ENCODE assay signal across 23 cellular contexts in genomic region chr7:100577507-100577906, GRCh38. TPM values are rescaled to one million over a fixed set of nuclear protein-coding genes. Genes with fewer than 3 reads are reported as not detected.
DNase-seq lines count a peak whose midpoint lies in the region; ATAC-seq and TF ChIP-seq lines count a peak whose summit lies in the region.
"Had no signal": no experiment of that assay in that cellular context is flagged by ENCODE, and none has a peak within 500 bp of the region (broad histone marks: within the 10 kb centered on the region; RNA-seq: fewer than 3 reads in every experiment).

No MANE protein-coding gene starts in this region.

- H3K4me3 ChIP-seq in heart left ventricle (no peak overlapping the region), HEK293 (ENCODE audit: low read depth, low read length) (no peak overlapping the region), mucosa of descending colon (no peak overlapping the region), upper lobe of right lung (no peak overlapping the region)
- H3K4me3 ChIP-seq: GM23248 had no signal

- no peak for TF ChIP-seq POLR2A in heart left ventricle (IDR thresholded peaks at IDR 0.05)

- intact Hi-C loops in heart left ventricle (cut with DNase I) (no loop called here), left ventricle myocardium superior (cut with micrococcal nuclease) (no loop called here), mucosa of descending colon (cut with DNase I, micrococcal nuclease) (no loop called here), upper lobe of right lung (cut with DNase I) (no loop called here)

- TF ChIP-seq CTCF in heart left ventricle (IDR thresholded peaks at IDR 0.05) (no peak), HEK293 (tag by site-specific recombination; IDR thresholded peaks at IDR 0.05) (no peak), mucosa of descending colon (IDR thresholded peaks at IDR 0.05) (no peak), upper lobe of right lung (IDR thresholded peaks at IDR 0.05) (no peak)

- H3K9me3 ChIP-seq in heart left ventricle (no peaks in the 10 kb centered on the region), HEK293 (ENCODE audit: control insufficient read depth, insufficient read depth, low read depth, low read length) (no peaks in the 10 kb centered on the region), mucosa of descending colon (no peaks in the 10 kb centered on the region), upper lobe of right lung (no peaks in the 10 kb centered on the region)

- POLR2A ChIA-PET in HEK293 (lab: Yijun Ruan, JAX) = interaction anchor here (1.2 kb wide), 2 partner anchors 9 to 95 kb away, joined by 3 to 7 read pairs; partner anchors contain the start of genes FBXO24 and LRCH4

- CTCF ChIA-PET in HEK293 (lab: Yijun Ruan, JAX) = interaction anchor here (0.8 to 0.9 kb wide), 2 partner anchors 11 to 108 kb away, joined by 3 read pairs; no protein-coding TSS in a partner anchor

- DNase-seq in heart left ventricle (peak in 3 of 5 donors; percentile 18 to 48 (median 26)), left ventricle myocardium superior (no peak), mucosa of descending colon (peak in 2 of 3 donors; percentile 22 to 45), upper lobe of right lung (peak; percentile 48), kidney glomerular epithelial cell (lab: John Stamatoyannopoulos, UW) (no peak), NOMO-1 treated with DMSO at 0.1 percent for 48 hours (lab: John Stamatoyannopoulos, UW; ENCODE audit: unreplicated experiment) (no peak)
- DNase-seq: C1 segment of cervical spinal cord; CD4-positive, alpha-beta memory T cell; COR-L47; DMS53; GM23248; HCEC 1CT; Karpas-422; NCI-H1092; NCI-H1417 treated with DMSO at 0.1 percent for 48 hours; NCI-H1694 treated with DMSO at 0.1 percent for 48 hours; NCI-H2081; NCI-H2227 treated with DMSO at 0.1 percent for 48 hours; NCI-H526 treated with DMSO at 0.1 percent for 48 hours; SIG-M5 had no signal

- 86 to 92% (median 91%) methylated on average over 12 to 14 of the region's 14 CpGs for WGBS in heart left ventricle, 4 donors

- H3K36me3 ChIP-seq in heart left ventricle (peaks cover 5 to 89% (median 82%) of the 10 kb centered on the region in 9 donors), HEK293 (ENCODE audit: control insufficient read depth in 2 of 2, insufficient read depth in 1 of 2, low read length in 2 of 2) (peaks cover 6 to 57% of the 10 kb centered on the region in 2 experiments; a peak in 2 of 3 replicates), mucosa of descending colon (ENCODE audit: low read depth) (peaks cover 4% of the 10 kb centered on the region), upper lobe of right lung (peaks cover 84% of the 10 kb centered on the region)

- H3K27me3 ChIP-seq in heart left ventricle (no peaks in the 10 kb centered on the region), upper lobe of right lung (no peaks in the 10 kb centered on the region)

- no peak for ATAC-seq in heart left ventricle
- ATAC-seq in left ventricle myocardium superior = no peak
- no peak for ATAC-seq in mucosa of descending colon
- no peak for ATAC-seq in upper lobe of right lung
- ATAC-seq: Panc1 had no signal

- no peak overlapping the region for H3K27ac ChIP-seq in heart left ventricle
- H3K27ac ChIP-seq in HEK293 (ENCODE audit: extremely low read depth, low read depth, low read length) = no peak overlapping the region
- no peak overlapping the region for H3K27ac ChIP-seq in upper lobe of right lung
- H3K27ac ChIP-seq: GM23248 had no signal

- H3K4me1 ChIP-seq in heart left ventricle = peaks cover 0 to 7% (median 3%) of the 10 kb centered on the region in 12 donors
- no peaks in the 10 kb centered on the region for H3K4me1 ChIP-seq in HEK293 (ENCODE audit: control insufficient read depth, insufficient read depth, low read length)
- H3K4me1 ChIP-seq in mucosa of descending colon (ENCODE audit: low read depth) = peaks cover 2% of the 10 kb centered on the region
- peaks cover 12% of the 10 kb centered on the region for H3K4me1 ChIP-seq in upper lobe of right lung

TF ChIP-seq in HEK293, 187 proteins besides CTCF, POLR2A, EP300 and RAD21:
- TF ChIP-seq ZNF596 (tag by site-specific recombination; IDR thresholded peaks at IDR 0.05) (no peak), SCRT2 (tag by site-specific recombination; IDR thresholded peaks at IDR 0.05) (0 out of 2 replicates have a peak, but pooled peaks have one; percentile 16)
TF ChIP-seq in HEK293: peak in this region for 1.

RNA-seq across cellular contexts. Expression of gene SAP25, which starts 3.8 kb away (rescaled TPM):
- total RNA-seq in heart left ventricle (1 to 10 TPM in 2 of 9 donors, under 1 TPM in 3, not detected in 4; 0.35 to 2.3 (median 0.72) TPM), left ventricle myocardium superior (0.77 TPM), mucosa of descending colon (1 to 10 TPM; 2.8 to 4.3 (median 3.5) TPM), upper lobe of right lung (6.4 TPM)
- polyA plus RNA-seq in heart left ventricle = under 1 TPM; 0.30 to 0.65 TPM
- total RNA-seq: G401, GM23248 had no signal
- polyA plus RNA-seq: GM23248 had no signal

RNA-seq across cellular contexts. Expression of gene LRCH4, which starts 8.4 kb away (rescaled TPM):
- total RNA-seq in heart left ventricle (10 to 100 TPM; 18.5 to 46.6 (median 29.2) TPM), left ventricle myocardium superior (27.3 TPM), mucosa of descending colon (10 to 100 TPM; 57.2 to 71.0 (median 63.9) TPM), upper lobe of right lung (88.0 TPM)
- polyA plus RNA-seq in heart left ventricle = 10 to 100 TPM; 34.1 to 42.0 TPM

RNA-seq across cellular contexts. Expression of gene FBXO24, which starts 8.6 kb away (rescaled TPM):
- total RNA-seq in heart left ventricle = under 1 TPM in 6 of 9 donors, not detected in 3; 0.11 to 0.75 (median 0.48) TPM
- polyA plus RNA-seq in heart left ventricle = under 1 TPM in 1 of 2 donors, not detected in 1; 0.14 TPM
- 0.77 TPM for total RNA-seq in left ventricle myocardium superior
- 1 to 10 TPM in 1 of 3 donors, under 1 TPM in 2; 0.48 to 1.1 (median 0.66) TPM for total RNA-seq in mucosa of descending colon
- total RNA-seq in upper lobe of right lung = 1.4 TPM

RNA-seq across cellular contexts. Expression of gene PCOLCE, which starts 24.7 kb away (rescaled TPM):
- total RNA-seq in heart left ventricle = 10 to 100 TPM; 15.7 to 68.1 (median 28.3) TPM
- 10 to 100 TPM; 33.5 to 35.4 TPM for polyA plus RNA-seq in heart left ventricle
- total RNA-seq in left ventricle myocardium superior = 40.4 TPM
- total RNA-seq in mucosa of descending colon = 10 to 100 TPM in 2 of 3 donors, 1 to 10 TPM in 1; 6.1 to 47.9 (median 18.9) TPM
- 57.2 TPM for total RNA-seq in upper lobe of right lung

RNA-seq across cellular contexts. Expression of gene MOSPD3, which starts 34.8 kb away (rescaled TPM):
- total RNA-seq in heart left ventricle = 10 to 100 TPM in 5 of 9 donors, 1 to 10 TPM in 4; 6.7 to 13.8 (median 10.4) TPM
- polyA plus RNA-seq in heart left ventricle = 10 to 100 TPM; 10.4 to 12.3 TPM
- total RNA-seq in left ventricle myocardium superior = 9.1 TPM
- 10 to 100 TPM; 11.9 to 17.2 (median 14.4) TPM for total RNA-seq in mucosa of descending colon
- total RNA-seq in upper lobe of right lung = 14.7 TPM

Comparison
In these comparisons a context has a peak if more than half of its experiments do, and no peak if none do; other contexts are left out.
1. DNase-seq: peak in heart left ventricle (3 of 5), mucosa of descending colon (2 of 3) and upper lobe of right lung (single experiment); none in left ventricle myocardium superior (single experiment), kidney glomerular epithelial cell (single experiment) and NOMO-1 treated with DMSO at 0.1 percent for 48 hours (single experiment).